ENCODE assay signal across 31 cellular contexts in the genomic region with DNA sequence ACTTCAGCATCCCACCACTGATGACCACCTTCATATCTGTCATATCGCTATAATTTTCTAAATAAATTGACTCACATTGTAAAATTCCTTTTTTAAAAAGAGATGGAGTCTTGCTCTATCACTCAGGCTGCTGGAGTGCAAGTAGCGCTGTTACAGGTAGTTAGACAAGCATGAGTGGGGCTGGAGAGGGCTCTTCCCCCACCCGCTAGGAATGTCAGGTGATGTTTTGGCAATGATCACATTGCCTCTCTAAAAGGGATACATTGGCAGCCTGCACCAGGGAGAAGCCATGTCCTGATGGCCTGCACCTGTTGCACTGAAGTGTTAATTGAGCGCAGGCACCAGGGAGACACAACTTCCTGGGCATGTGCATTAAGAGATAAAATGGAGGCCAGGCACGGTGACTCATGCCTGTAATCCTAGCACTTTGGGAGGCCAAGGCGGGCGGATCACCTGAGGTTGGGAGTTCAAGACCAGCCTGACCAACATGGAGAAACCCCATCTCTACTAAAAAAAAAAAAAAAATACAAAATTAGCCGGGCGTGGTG. TPM values are rescaled to one million over a fixed set of nuclear protein-coding genes. Genes with fewer than 3 reads are reported as not detected.
DNase-seq lines count a peak whose midpoint lies in the region; ATAC-seq and TF ChIP-seq lines count a peak whose summit lies in the region.
"Had no signal": no experiment of that assay in that cellular context is flagged by ENCODE, and none has a peak within 500 bp of the region (broad histone marks: within the 10 kb centered on the region; RNA-seq: fewer than 3 reads in every experiment).

No MANE protein-coding gene starts in this region.

- TF ChIP-seq CTCF in nephron (IDR thresholded peaks at IDR 0.05; ENCODE audit: unreplicated experiment in 3 of 3) (no peak), CD14-positive monocyte (IDR thresholded peaks at IDR 0.05) (no peak)

- H3K27ac Mint-ChIP-seq in nephron (peak overlapping the region in 2 of 3 experiments; percentile 50 to 94), CD14-positive monocyte (no peak overlapping the region)
- H3K27ac Mint-ChIP-seq: activated CD4-positive, alpha-beta T cell treated with anti-CD3 and anti-CD28 coated beads, Interleukin-2, amount 10 ng/mL, durations not matched to agents 24 days and 14 days; activated naive CD8-positive, alpha-beta T cell; neural progenitor cell; stimulated activated effector memory CD8-positive, alpha-beta T cell treated with anti-CD3 and anti-CD28 coated beads, Interleukin-12 subunit alpha, Interleukin-12 subunit beta, amount 100 ng/mL, for 72 hours; WTC11 had no signal

- ATAC-seq in GM21717 (IDR thresholded peaks at IDR 0.05; ENCODE audit: unreplicated experiment): no peak
- ATAC-seq: gastroesophageal sphincter; HCT116; stimulated activated effector memory CD8-positive, alpha-beta T cell treated with anti-CD3 and anti-CD28 coated beads, Interleukin-12 subunit alpha, Interleukin-12 subunit beta, amount 100 ng/mL, for 72 hours; WTC11 had no signal

- peaks cover 8% of the 10 kb centered on the region for H3K9me3 Mint-ChIP-seq in nephron
- peaks cover 0 to 4% (median 0%) of the 10 kb centered on the region in 7 donors for H3K9me3 Mint-ChIP-seq in CD14-positive monocyte
- H3K9me3 Mint-ChIP-seq: stimulated activated effector memory CD8-positive, alpha-beta T cell treated with anti-CD3 and anti-CD28 coated beads, Interleukin-12 subunit alpha, Interleukin-12 subunit beta, amount 100 ng/mL, for 72 hours had no signal

- H3K36me3 Mint-ChIP-seq in nephron (ENCODE audit: low read depth) (no peaks in the 10 kb centered on the region), CD14-positive monocyte (peaks cover 0 to 4% of the 10 kb centered on the region in 2 donors)
- H3K36me3 Mint-ChIP-seq: activated naive CD8-positive, alpha-beta T cell; stimulated activated effector memory CD8-positive, alpha-beta T cell treated with anti-CD3 and anti-CD28 coated beads, Interleukin-12 subunit alpha, Interleukin-12 subunit beta, amount 100 ng/mL, for 72 hours had no signal

- intact Hi-C loops in CD14-positive monocyte (cut with micrococcal nuclease): no loop called here

- H3K4me3 Mint-ChIP-seq in nephron: no peak overlapping the region
- H3K4me3 Mint-ChIP-seq in CD14-positive monocyte: no peak overlapping the region
- H3K4me3 Mint-ChIP-seq: activated CD4-positive, alpha-beta T cell treated with anti-CD3 and anti-CD28 coated beads, Interleukin-2, amount 10 ng/mL, durations not matched to agents 24 days and 14 days; activated naive CD8-positive, alpha-beta T cell; neural progenitor cell; stimulated activated effector memory CD8-positive, alpha-beta T cell treated with anti-CD3 and anti-CD28 coated beads, Interleukin-12 subunit alpha, Interleukin-12 subunit beta, amount 100 ng/mL, for 72 hours; WTC11 had no signal

- DNase-seq in NCI-H1092 treated with DMSO at 0.1 percent for 48 hours (lab: John Stamatoyannopoulos, UW) (peak; percentile 32), NCI-H1092 (lab: John Stamatoyannopoulos, UW) (no peak), NCI-H187 (lab: John Stamatoyannopoulos, UW) (peak; percentile 35 to 77), NCI-H69 (lab: John Stamatoyannopoulos, UW) (peak; percentile 18), CD14-positive monocyte (ENCODE audit: low spot score) (no peak)
- DNase-seq in activated T-cell treated with anti-CD3 and anti-CD28 coated beads, Interleukin-2, amount 50 U/mL, for 48 hours: no peak
- DNase-seq: 8988T; activated CD4-positive, alpha-beta T cell treated with anti-CD3 and anti-CD28 coated beads, Interleukin-2, amount 10 ng/mL, durations not matched to agents 24 days and 14 days; activated CD8-positive, alpha-beta memory T cell treated with anti-CD3 and anti-CD28 coated beads for 24 hours; activated effector memory CD4-positive, alpha-beta T cell treated with Interleukin-2 at 50 U/mL for 16 hours; aorta; C1 segment of cervical spinal cord; Caco-2; effector CD4-positive, alpha-beta T cell; kidney glomerular epithelial cell; NCI-H1105 treated with DMSO at 0.1 percent for 48 hours; pancreas; stimulated activated CD4-positive, alpha-beta T cell treated with anti-CD3 and anti-CD28 coated beads, Interleukin-15, amount 100 ng/mL, for 24 hours; stimulated activated CD4-positive, alpha-beta T cell treated with anti-CD3 and anti-CD28 coated beads, Interleukin-4, amount 100 ng/mL, for 4 hours; T-helper 1 cell; trophoblast cell had no signal

- H3K27me3 Mint-ChIP-seq in nephron (ENCODE audit: low read depth) (no peaks in the 10 kb centered on the region), CD14-positive monocyte (ENCODE audit: low read depth in 3 of 3) (peaks cover 0 to 5% (median 2%) of the 10 kb centered on the region in 3 donors)

- H3K4me1 Mint-ChIP-seq in nephron (peaks cover 51% of the 10 kb centered on the region), CD14-positive monocyte (peaks cover 7% of the 10 kb centered on the region)
- H3K4me1 Mint-ChIP-seq: activated CD4-positive, alpha-beta T cell treated with anti-CD3 and anti-CD28 coated beads, Interleukin-2, amount 10 ng/mL, durations not matched to agents 24 days and 14 days; stimulated activated effector memory CD8-positive, alpha-beta T cell treated with anti-CD3 and anti-CD28 coated beads, Interleukin-12 subunit alpha, Interleukin-12 subunit beta, amount 100 ng/mL, for 72 hours had no signal

RNA-seq across cellular contexts. Expression of a gene that starts 16.9 kb away (rescaled TPM):
- 10 to 100 TPM in 1 of 2 donors, 1 to 10 TPM in 1; 4.0 to 15.6 TPM for polyA plus RNA-seq in CD14-positive monocyte
- polyA plus RNA-seq: IMR-90, mammary epithelial cell had no signal

Comparison
In these comparisons a context has a peak if more than half of its experiments do, and no peak if none do; other contexts are left out.
1. DNase-seq: peak in NCI-H1092 treated with DMSO at 0.1 percent for 48 hours (single experiment), NCI-H187 (2 of 2) and NCI-H69 (single experiment); none in NCI-H1092 (single experiment), activated T-cell treated with anti-CD3 and anti-CD28 coated beads, Interleukin-2, amount 50 U/mL, for 48 hours (0 of 2) and CD14-positive monocyte (single experiment).
2. H3K27ac Mint-ChIP-seq: peak in nephron (2 of 3); none in CD14-positive monocyte (0 of 7).